Comparison of ENCODE assay signal across 8 cellular contexts in genomic region chr14:77906446-77906845, GRCh38.
"Had no signal": no experiment of that assay in that cellular context is flagged by ENCODE, and none has a peak within 500 bp of the region (broad histone marks: within the 10 kb centered on the region; RNA-seq: fewer than 3 reads in every experiment).

No MANE protein-coding gene starts in this region.

- H3K9ac ChIP-seq: KMS-11 had no signal

- H3K27ac ChIP-seq: HL-60, KMS-11 had no signal

- H3K27me3 Mint-ChIP-seq: IgD-negative memory B cell had no signal

- H3K4me3 Mint-ChIP-seq: IgD-negative memory B cell had no signal

- ATAC-seq: HepG2 had no signal

- H3K4me2 ChIP-seq: KMS-11 had no signal

- FAIRE-seq: HepG2, HTR-8/SVneo had no signal

- DNase-seq: IMR-90, KBM-7, KG1 had no signal
